Comparison of ENCODE assay signal across 9 cellular contexts in the genomic region with DNA sequence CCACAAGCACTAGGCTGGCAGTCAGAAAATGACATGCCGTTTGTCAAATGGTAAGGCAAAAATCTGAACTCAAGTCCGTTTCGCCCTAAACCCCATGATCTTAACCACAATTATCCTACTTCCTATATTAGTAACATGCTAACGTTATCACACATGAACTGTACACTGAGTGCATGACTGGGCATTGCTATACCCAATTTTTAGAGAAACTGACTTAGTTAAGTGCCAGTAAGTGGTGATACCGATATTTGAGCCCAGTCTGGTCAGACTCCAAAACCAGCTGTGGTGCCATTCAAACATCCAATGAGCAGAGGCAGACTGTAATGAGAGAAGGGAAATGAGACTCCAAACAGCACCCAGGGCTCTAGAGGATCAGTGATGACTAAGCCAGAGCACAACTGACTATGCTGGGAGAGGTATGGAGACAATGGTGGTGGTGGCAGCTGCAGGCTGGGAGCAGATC.
A peak's percentile ranks its signal among the peaks of the same experiment; 100 is the strongest.
DNase-seq lines count a peak whose midpoint lies in the region; ATAC-seq and TF ChIP-seq lines count a peak whose summit lies in the region.
"Had no signal": no experiment of that assay in that cellular context is flagged by ENCODE, and none has a peak within 500 bp of the region (broad histone marks: within the 10 kb centered on the region; RNA-seq: fewer than 3 reads in every experiment).

No MANE protein-coding gene starts in this region.

- no peak overlapping the region for H3K4me2 ChIP-seq in mammary epithelial cell (ENCODE audit: insufficient read depth, low read depth, low read length)

- H3K27ac ChIP-seq in mammary epithelial cell (ENCODE audit: insufficient read depth, low read depth, low read length), result no peak overlapping the region
- H3K27ac ChIP-seq in breast epithelium, result no peak overlapping the region
- no peak overlapping the region for H3K27ac ChIP-seq in tibial nerve
- H3K27ac ChIP-seq in right cardiac atrium (ENCODE audit: low read length), result no peak overlapping the region
- H3K27ac ChIP-seq: C4-2B had no signal

- H3K9ac ChIP-seq in mammary epithelial cell (ENCODE audit: insufficient read depth, low read length), result no peak overlapping the region

- H3K27me3 ChIP-seq in mammary epithelial cell (ENCODE audit: insufficient read depth, low read length) (no peaks in the 10 kb centered on the region), breast epithelium (no peaks in the 10 kb centered on the region), tibial nerve (no peaks in the 10 kb centered on the region), right cardiac atrium (ENCODE audit: control insufficient read depth, insufficient read depth) (no peaks in the 10 kb centered on the region)

- no peaks in the 10 kb centered on the region for H3K9me3 ChIP-seq in mammary epithelial cell (replicated peaks; ENCODE audit: insufficient read depth, low read length)
- no peaks in the 10 kb centered on the region for H3K9me3 ChIP-seq in breast epithelium
- no peaks in the 10 kb centered on the region for H3K9me3 ChIP-seq in tibial nerve
- no peaks in the 10 kb centered on the region for H3K9me3 ChIP-seq in right cardiac atrium (ENCODE audit: control insufficient read depth, low read length)

- TF ChIP-seq POLR2A in breast epithelium (IDR thresholded peaks at IDR 0.05) (no peak), tibial nerve (IDR thresholded peaks at IDR 0.05) (no peak)

- peak; percentile 22 for DNase-seq in mammary epithelial cell
- no peak for DNase-seq in breast epithelium (ENCODE audit: low spot score in 2 of 2)
- DNase-seq in SIG-M5 treated with dmso at 0.1 percent for 504 hours (lab: John Stamatoyannopoulos, UW; ENCODE audit: unreplicated experiment), result peak; percentile 30
- DNase-seq in stimulated activated naive CD8-positive, alpha-beta T cell treated with anti-CD3 and anti-CD28 coated beads, Interleukin-15, Interleukin-2, amounts not matched to agents 100 U/mL and 50 U/mL, for 24 hours, result no peak
- no peak for DNase-seq in tibial nerve (ENCODE audit: low spot score in 2 of 2)
- no peak for DNase-seq in epidermal melanocyte (ENCODE audit: insufficient read length, low spot score)
- no peak for DNase-seq in right cardiac atrium

- H3K4me3 ChIP-seq in mammary epithelial cell (replicated peaks in 1 of 3; ENCODE audit: insufficient read depth in 1 of 3, low read depth in 2 of 3, low read length in 3 of 3) (no peak overlapping the region), breast epithelium (no peak overlapping the region), tibial nerve (no peak overlapping the region), right cardiac atrium (ENCODE audit: low read length) (no peak overlapping the region)

- H3K36me3 ChIP-seq in mammary epithelial cell (ENCODE audit: insufficient read depth, low read length) (no peaks in the 10 kb centered on the region), breast epithelium (no peaks in the 10 kb centered on the region), tibial nerve (no peaks in the 10 kb centered on the region)

- H3K4me1 ChIP-seq in mammary epithelial cell (ENCODE audit: insufficient read depth, low read length) (no peaks in the 10 kb centered on the region), breast epithelium (no peaks in the 10 kb centered on the region), tibial nerve (peaks cover 0 to 18% (median 0%) of the 10 kb centered on the region in 4 donors), right cardiac atrium (ENCODE audit: control insufficient read depth, insufficient read depth, low read length) (peaks cover 2% of the 10 kb centered on the region)

- no peaks in the 10 kb centered on the region for H4K20me1 ChIP-seq in mammary epithelial cell (ENCODE audit: insufficient read depth, low read length)

- no peak for TF ChIP-seq EP300 in tibial nerve (IDR thresholded peaks at IDR 0.05)

- 88% methylated on average over 5 of the region's 5 CpGs for WGBS in mammary epithelial cell (ENCODE audit: low coverage, missing lambda C conversion rate)
- WGBS in tibial nerve, 2 donors, result 75 to 76% methylated on average over 5 of the region's 5 CpGs
- WGBS in right cardiac atrium, result 81% methylated on average over 5 of the region's 5 CpGs

- intact Hi-C loops in mammary epithelial cell (cut with micrococcal nuclease), result no loop called here
- intact Hi-C loops in breast epithelium (cut with DNase I; ENCODE audit: low total_unique reads), result no loop called here
- intact Hi-C loops in right cardiac atrium (cut with DNase I), result no loop called here

- TF ChIP-seq CTCF in mammary epithelial cell (conservative IDR thresholded peaks at IDR 0.05 in 1 of 2, IDR thresholded peaks at IDR 0.05 in 1 of 2; ENCODE audit: extremely low read depth in 1 of 2, insufficient read depth in 1 of 2, low read depth in 1 of 2, low read length in 2 of 2), result no peak
- no peak for TF ChIP-seq CTCF in breast epithelium (IDR thresholded peaks at IDR 0.05)
- no peak for TF ChIP-seq CTCF in tibial nerve (IDR thresholded peaks at IDR 0.05)

- dilution Hi-C loops in mammary epithelial cell (cut with HindIII; ENCODE audit: low sequenced_read_pairs), result no loop called here

- CTCF ChIA-PET in mammary epithelial cell (lab: Charles Lee; ENCODE audit: low non-redundant PET), result no interaction called here

- H2AFZ ChIP-seq in mammary epithelial cell (ENCODE audit: low read depth, low read length), result peak overlapping the region; percentile 18

- no peaks in the 10 kb centered on the region for H3K79me2 ChIP-seq in mammary epithelial cell (ENCODE audit: insufficient read depth, low read length)

- BruUV-seq in mammary epithelial cell (replicated peaks; lab: Mats Ljungman, UMichigan), result no TSS peak

- peak; percentile 97 for ATAC-seq in HG03103 (IDR thresholded peaks at IDR 0.05; ENCODE audit: low read depth, unreplicated experiment)
- ATAC-seq in stimulated activated naive CD8-positive, alpha-beta T cell treated with anti-CD3 and anti-CD28 coated beads, Interleukin-15, Interleukin-2, amounts not matched to agents 100 U/mL and 50 U/mL, for 24 hours, result peak; percentile 52
- ATAC-seq in right cardiac atrium, result no peak

- in situ Hi-C loops in mammary epithelial cell (cut with MboI; ENCODE audit: low sequenced_read_pairs in 2 of 2), result no loop called here

Comparison
In these comparisons a context has a peak if more than half of its experiments do, and no peak if none do; other contexts are left out.
1. DNase-seq: peak in mammary epithelial cell (single experiment) and SIG-M5 treated with dmso at 0.1 percent for 504 hours (single experiment); none in breast epithelium (0 of 2), stimulated activated naive CD8-positive, alpha-beta T cell treated with anti-CD3 and anti-CD28 coated beads, Interleukin-15, Interleukin-2, amounts not matched to agents 100 U/mL and 50 U/mL, for 24 hours (single experiment), tibial nerve (0 of 2), epidermal melanocyte (single experiment) and right cardiac atrium (0 of 3).
2. ATAC-seq: peak in HG03103 (single experiment) and stimulated activated naive CD8-positive, alpha-beta T cell treated with anti-CD3 and anti-CD28 coated beads, Interleukin-15, Interleukin-2, amounts not matched to agents 100 U/mL and 50 U/mL, for 24 hours (single experiment); none in right cardiac atrium (0 of 2).